ENCODE assay signal across 12 cellular contexts in the genomic region with DNA sequence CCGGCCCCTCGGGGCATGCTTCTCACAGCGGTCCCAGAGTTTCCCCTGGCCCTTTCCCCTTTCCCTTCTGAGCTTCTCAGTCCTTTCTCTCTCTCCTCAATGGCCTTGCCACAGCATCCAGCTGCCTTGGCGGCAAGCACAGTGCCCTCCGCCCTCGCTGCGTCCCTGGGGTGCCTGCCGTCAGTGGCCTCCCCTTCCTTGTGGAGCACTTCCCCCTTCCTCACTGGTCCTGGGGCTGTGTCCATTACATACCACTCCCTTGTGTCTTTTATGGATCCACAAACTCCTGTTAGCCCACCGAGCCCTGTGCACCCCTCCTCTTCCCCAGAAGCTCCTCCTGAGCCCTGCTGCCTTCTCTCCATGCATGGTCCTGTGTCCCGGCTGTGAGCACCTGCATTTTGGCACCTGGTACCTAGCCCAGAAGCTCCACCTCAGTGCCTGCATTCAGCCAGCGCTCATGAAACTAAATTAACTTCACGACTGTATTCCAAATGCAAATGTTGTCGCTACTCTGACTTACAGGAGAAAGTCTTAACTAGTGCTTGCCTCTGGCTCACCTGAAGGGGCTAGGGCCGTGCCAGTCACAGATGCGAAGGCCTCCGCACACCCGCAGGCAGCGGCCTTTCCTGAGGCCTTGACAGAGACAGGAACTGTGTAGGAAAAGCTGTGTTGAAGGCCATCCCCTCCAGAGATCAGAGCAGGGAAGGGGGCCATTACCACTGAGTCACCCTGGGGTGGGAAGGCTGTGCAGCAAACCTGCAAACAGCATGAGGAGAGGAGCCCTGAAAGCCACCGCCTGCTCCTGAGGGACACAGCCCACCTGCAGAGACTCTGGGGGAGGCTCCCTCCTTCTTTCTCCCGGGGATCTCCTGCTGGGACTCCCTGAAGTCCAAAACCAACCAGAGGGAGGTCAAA. TPM values are rescaled to one million over a fixed set of nuclear protein-coding genes. Genes with fewer than 3 reads are reported as not detected.
DNase-seq lines count a peak whose midpoint lies in the region; ATAC-seq and TF ChIP-seq lines count a peak whose summit lies in the region.
"Had no signal": no experiment of that assay in that cellular context is flagged by ENCODE, and none has a peak within 500 bp of the region (broad histone marks: within the 10 kb centered on the region; RNA-seq: fewer than 3 reads in every experiment).

No MANE protein-coding gene starts in this region.

- H3K36me3 ChIP-seq in DND-41 (ENCODE audit: insufficient read depth, low read length) (no peaks in the 10 kb centered on the region), neural progenitor cell (no peaks in the 10 kb centered on the region)
- H3K36me3 ChIP-seq: gastrocnemius medialis had no signal

- ATAC-seq in DND-41 (ENCODE audit: insufficient read depth, low read depth) = no peak
- ATAC-seq in HG03045 (IDR thresholded peaks at IDR 0.05; ENCODE audit: unreplicated experiment) = peak; percentile 18
- no peak for ATAC-seq in central memory CD8-positive, alpha-beta T cell (replicated peaks; ENCODE audit: extremely low read depth, poor library complexity, severe bottlenecking)
- ATAC-seq in HG02588 (IDR thresholded peaks at IDR 0.05; ENCODE audit: unreplicated experiment) = no peak
- ATAC-seq: activated CD4-positive, CD25-positive, alpha-beta regulatory T cell treated with anti-CD3 and anti-CD28 coated beads, Interleukin-2, amount 50 U/mL, for 24 hours; gastrocnemius medialis; HCT116 had no signal

- peaks cover 41% of the 10 kb centered on the region for H3F3A ChIP-seq in neural progenitor cell (ENCODE audit: low read depth)

- H3K4me1 Mint-ChIP-seq in central memory CD8-positive, alpha-beta T cell = peaks cover 16% of the 10 kb centered on the region
- H3K4me1 Mint-ChIP-seq in neural progenitor cell = peaks cover 66% of the 10 kb centered on the region

- TF ChIP-seq CTCF in DND-41 (IDR thresholded peaks at IDR 0.05; ENCODE audit: borderline replicate concordance, extremely low read depth, low read length, poor library complexity, severe bottlenecking) = no peak
- no peak for TF ChIP-seq CTCF in neural progenitor cell (IDR thresholded peaks at IDR 0.05)

- H3K79me2 ChIP-seq in DND-41 (ENCODE audit: insufficient read depth, low read length) (no peaks in the 10 kb centered on the region), neural progenitor cell (ENCODE audit: low read depth) (no peaks in the 10 kb centered on the region)

- DNase-seq in DND-41 (peak; percentile 1), neural progenitor cell (ENCODE audit: low spot score) (no peak), NCI-H2227 (lab: John Stamatoyannopoulos, UW; ENCODE audit: unreplicated experiment) (no peak), NCI-H1436 treated with DMSO at 0.1 percent for 48 hours (lab: John Stamatoyannopoulos, UW) (no peak)
- peak; percentile 7 to 11 for DNase-seq in central memory CD8-positive, alpha-beta T cell (ENCODE audit: low spot score in 2 of 2)
- DNase-seq: left cardiac atrium had no signal

- peaks cover 18% of the 10 kb centered on the region for H3K27me3 Mint-ChIP-seq in central memory CD8-positive, alpha-beta T cell
- H3K27me3 Mint-ChIP-seq in neural progenitor cell (ENCODE audit: insufficient read depth, low read depth) = peaks cover 8% of the 10 kb centered on the region

- H3K4me1 ChIP-seq in DND-41 (ENCODE audit: insufficient read depth, low read length) (peaks cover 21% of the 10 kb centered on the region), neural progenitor cell (peaks cover 76% of the 10 kb centered on the region)

- no peak overlapping the region for H3K27ac Mint-ChIP-seq in central memory CD8-positive, alpha-beta T cell (ENCODE audit: low read depth)
- H3K27ac Mint-ChIP-seq in neural progenitor cell = peak overlapping the region; percentile 98
- H3K27ac Mint-ChIP-seq: nephron had no signal

- H3K27me3 ChIP-seq in DND-41 (ENCODE audit: insufficient read depth, low read length, poor library complexity) = no peaks in the 10 kb centered on the region
- no peaks in the 10 kb centered on the region for H3K27me3 ChIP-seq in neural progenitor cell

- H2AFZ ChIP-seq in DND-41 (ENCODE audit: low read depth, low read length) (no peak overlapping the region), neural progenitor cell (replicated peaks) (no peak overlapping the region)

- no peak overlapping the region for H3K4me3 Mint-ChIP-seq in central memory CD8-positive, alpha-beta T cell
- H3K4me3 Mint-ChIP-seq in neural progenitor cell = peak overlapping the region; percentile 79
- H3K4me3 Mint-ChIP-seq: nephron had no signal

- H3K4me2 ChIP-seq in DND-41 (ENCODE audit: insufficient read depth, low read length) = no peak overlapping the region
- H3K4me2 ChIP-seq in neural progenitor cell = peak overlapping the region; percentile 57

- H3K27ac ChIP-seq in DND-41 (ENCODE audit: low read length) (peak overlapping the region; percentile 44; the same call in 1 of the 2 replicates), neural progenitor cell (no peak overlapping the region)
- H3K27ac ChIP-seq: gastrocnemius medialis had no signal

- H3K9me3 Mint-ChIP-seq in central memory CD8-positive, alpha-beta T cell = no peaks in the 10 kb centered on the region
- H3K9me3 Mint-ChIP-seq in neural progenitor cell = no peaks in the 10 kb centered on the region

- no peak overlapping the region for H3K9ac ChIP-seq in DND-41 (ENCODE audit: low read depth, low read length)
- H3K9ac ChIP-seq in neural progenitor cell = no peak overlapping the region

- no peak overlapping the region for H3K4me3 ChIP-seq in DND-41 (ENCODE audit: low read depth in 1 of 2, low read length in 2 of 2)
- peak overlapping the region; percentile 4 for H3K4me3 ChIP-seq in neural progenitor cell
- H3K4me3 ChIP-seq: gastrocnemius medialis had no signal

- peaks cover 1% of the 10 kb centered on the region for H3K36me3 Mint-ChIP-seq in central memory CD8-positive, alpha-beta T cell (ENCODE audit: insufficient read depth)
- no peaks in the 10 kb centered on the region for H3K36me3 Mint-ChIP-seq in neural progenitor cell

- H3K9me3 ChIP-seq in DND-41 (ENCODE audit: insufficient read depth, low read length, severe bottlenecking) (no peaks in the 10 kb centered on the region), neural progenitor cell (ENCODE audit: low read depth) (no peaks in the 10 kb centered on the region)
- H3K9me3 ChIP-seq: gastrocnemius medialis had no signal

- H4K20me1 ChIP-seq in DND-41 (ENCODE audit: insufficient read depth, low read length) (no peaks in the 10 kb centered on the region), neural progenitor cell (ENCODE audit: low read depth) (no peaks in the 10 kb centered on the region)

RNA-seq across cellular contexts. Expression of a gene that starts 19.1 kb away (rescaled TPM):
- 11.9 and 25.1 TPM in 2 replicates for total RNA-seq in neural progenitor cell (ENCODE audit: low replicate concordance)

Comparison
In these comparisons a context has a peak if more than half of its experiments do, and no peak if none do; other contexts are left out.
1. DNase-seq: peak in DND-41 (single experiment) and central memory CD8-positive, alpha-beta T cell (2 of 2); none in neural progenitor cell (single experiment), NCI-H2227 (single experiment) and NCI-H1436 treated with DMSO at 0.1 percent for 48 hours (single experiment).